ENCODE assay signal across 8 cellular contexts in the genomic region with DNA sequence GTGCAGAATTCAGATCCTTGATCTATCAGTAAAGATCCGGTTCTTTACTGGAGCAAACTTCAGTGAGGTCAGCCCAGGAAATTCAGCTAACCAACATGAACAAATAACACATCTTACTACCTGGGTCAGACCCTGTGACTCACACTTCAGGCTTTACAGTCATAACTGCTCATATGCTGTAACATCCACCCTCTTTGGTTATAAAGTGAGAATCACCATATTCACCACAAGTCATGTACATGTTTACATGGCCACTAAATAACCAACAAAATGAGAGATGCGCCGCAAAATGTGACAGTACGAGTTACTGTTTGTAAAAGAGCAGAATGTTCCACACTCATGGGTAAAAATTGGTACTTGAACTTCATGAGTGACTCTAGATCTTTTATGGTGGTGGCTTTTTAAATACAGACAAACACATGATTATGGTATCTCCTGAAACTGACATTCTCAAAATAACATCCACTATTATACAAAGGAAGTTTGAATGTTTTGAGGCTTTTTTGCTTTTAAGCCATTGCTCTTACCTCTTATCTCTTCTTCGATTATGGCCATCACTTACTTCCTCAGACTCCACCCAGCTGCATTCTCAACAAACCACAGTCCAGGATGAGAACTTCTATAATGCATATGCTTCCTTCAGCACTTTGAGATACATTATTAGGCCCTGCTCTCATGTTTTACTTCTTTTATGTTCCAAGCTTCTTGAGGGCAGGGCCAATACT.
DNase-seq lines count a peak whose midpoint lies in the region; ATAC-seq and TF ChIP-seq lines count a peak whose summit lies in the region.

No MANE protein-coding gene starts in this region.

- H3K9me3 ChIP-seq in SK-N-SH (no peaks in the 10 kb centered on the region), stomach (no peaks in the 10 kb centered on the region)

- H3K9me3 Mint-ChIP-seq in effector memory CD8-positive, alpha-beta T cell, result peaks cover 0 to 6% of the 10 kb centered on the region in 2 donors

- H3K27ac ChIP-seq in SK-N-SH (ENCODE audit: low read depth in 2 of 2, low read length in 1 of 2) (no peak overlapping the region), stomach (peak overlapping the region in 3 of 5 donors; percentile 22 to 30 (median 30))

- CTCF ChIA-PET in SK-N-SH (lab: Yijun Ruan, JAX), result interaction anchor here (1.2 kb wide), 1 partner anchor 15 kb away, joined by 3 read pairs; no protein-coding TSS in a partner anchor

- ATAC-seq in effector memory CD8-positive, alpha-beta T cell (replicated peaks), result peak; percentile 96

- TF ChIP-seq EP300 in SK-N-SH (IDR thresholded peaks at IDR 0.05; ENCODE audit: borderline replicate concordance in 1 of 2, low read depth in 1 of 2, low read length in 1 of 2) (no peak), stomach (IDR thresholded peaks at IDR 0.05) (no peak)

- H2AFZ ChIP-seq in SK-N-SH (ENCODE audit: low read depth), result no peak overlapping the region

- POLR2A ChIA-PET in SK-N-SH (lab: Yijun Ruan, JAX), result no interaction called here

- H3K36me3 ChIP-seq in SK-N-SH (replicated peaks in 1 of 2; ENCODE audit: control insufficient read depth in 1 of 2, insufficient read depth in 2 of 2, low read length in 1 of 2) (no peaks in the 10 kb centered on the region), stomach (no peaks in the 10 kb centered on the region)

- peak overlapping the region; percentile 73 to 89 for H3K27ac Mint-ChIP-seq in effector memory CD8-positive, alpha-beta T cell

- peaks cover 0 to 11% of the 10 kb centered on the region in 2 experiments; a peak in 2 of 4 replicates for H3K4me1 ChIP-seq in SK-N-SH (ENCODE audit: control insufficient read depth in 1 of 2, insufficient read depth in 2 of 2, low read depth in 1 of 2, low read length in 1 of 2)
- peaks cover 4 to 36% (median 18%) of the 10 kb centered on the region in 4 donors for H3K4me1 ChIP-seq in stomach

- H3K27me3 ChIP-seq in SK-N-SH (ENCODE audit: insufficient read depth) (no peaks in the 10 kb centered on the region), stomach (no peaks in the 10 kb centered on the region)

- H3K4me3 Mint-ChIP-seq in effector memory CD8-positive, alpha-beta T cell, result peak overlapping the region; percentile 1 to 27

- no peak overlapping the region for H3K9ac ChIP-seq in SK-N-SH

- intact Hi-C loops in stomach (cut with DNase I; ENCODE audit: low total_unique reads), result no loop called here

- no peak overlapping the region for H3K4me2 ChIP-seq in SK-N-SH

- H3K36me3 Mint-ChIP-seq in effector memory CD8-positive, alpha-beta T cell (ENCODE audit: insufficient read depth), result peaks cover 6% of the 10 kb centered on the region

- DNase-seq in stimulated activated CD4-positive, alpha-beta T cell treated with anti-CD3 and anti-CD28 coated beads, Interleukin-12 subunit alpha, Interleukin-12 subunit beta, amount 100 ng/mL, for 48 hours (ENCODE audit: low read depth in 2 of 3, low spot score in 1 of 3), result peak; percentile 3 to 45 (median 4)
- no peak for DNase-seq in stimulated activated CD4-positive, alpha-beta T cell treated with anti-CD3 and anti-CD28 coated beads, Interleukin-4, amount 100 ng/mL, for 1 hour
- DNase-seq in SK-N-SH (no peak), stomach (no peak), HK-2 (ENCODE audit: unreplicated experiment) (no peak), NCI-H1694 (lab: John Stamatoyannopoulos, UW) (no peak), NCI-H1436 (lab: John Stamatoyannopoulos, UW) (no peak)
- peak; percentile 56 to 60 (median 59) for DNase-seq in effector memory CD8-positive, alpha-beta T cell

- TF ChIP-seq POLR2A in stomach (IDR thresholded peaks at IDR 0.05), result no peak

- H3K27me3 Mint-ChIP-seq in effector memory CD8-positive, alpha-beta T cell, result no peaks in the 10 kb centered on the region

- H3K79me2 ChIP-seq in SK-N-SH (ENCODE audit: insufficient read depth), result no peaks in the 10 kb centered on the region

- H3F3A ChIP-seq in SK-N-SH (replicated peaks; ENCODE audit: insufficient read depth), result no peaks in the 10 kb centered on the region

- H4K20me1 ChIP-seq in SK-N-SH (ENCODE audit: insufficient read depth), result no peaks in the 10 kb centered on the region

- TF ChIP-seq CTCF in SK-N-SH (IDR thresholded peaks at IDR 0.05) (no peak), stomach (IDR thresholded peaks at IDR 0.05) (no peak)

- H3K9me2 ChIP-seq in SK-N-SH, result no peaks in the 10 kb centered on the region

- H3K4me3 ChIP-seq in SK-N-SH (ENCODE audit: low read depth in 2 of 2, low read length in 1 of 2) (no peak overlapping the region), stomach (no peak overlapping the region)

- no peak for TF ChIP-seq RAD21 in SK-N-SH (IDR thresholded peaks at IDR 0.05; ENCODE audit: low read length)

- 82% methylated on average over 5 of the region's 5 CpGs for WGBS in SK-N-SH (ENCODE audit: low lambda C conversion rate)
- 72 to 79% (median 77%) methylated on average over 5 of the region's 5 CpGs for WGBS in stomach, 5 donors

- H3K4me1 Mint-ChIP-seq in effector memory CD8-positive, alpha-beta T cell (ENCODE audit: low read depth in 2 of 2), result peaks cover 28 to 30% of the 10 kb centered on the region in 2 donors

TF ChIP-seq in SK-N-SH, 30 proteins besides CTCF, POLR2A, EP300 and RAD21:
- TF ChIP-seq TCF12 (IDR thresholded peaks at IDR 0.05), result no peak
- TF ChIP-seq JUND (IDR thresholded peaks at IDR 0.05), result no peak
- TF ChIP-seq, protein P1, sequence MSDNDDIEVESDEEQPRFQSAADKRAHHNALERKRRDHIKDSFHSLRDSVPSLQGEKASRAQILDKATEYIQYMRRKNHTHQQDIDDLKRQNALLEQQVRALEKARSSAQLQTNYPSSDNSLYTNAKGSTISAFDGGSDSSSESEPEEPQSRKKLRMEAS (IDR thresholded peaks at IDR 0.05; ENCODE audit: low read depth), result no peak
- no peak for TF ChIP-seq NRF1 (IDR thresholded peaks at IDR 0.05; ENCODE audit: low read depth, low read length)
- TF ChIP-seq GATA2 (CRISPR knock-in tag; IDR thresholded peaks at IDR 0.05), result no peak
- peak; percentile 62 for TF ChIP-seq FOSL2 (IDR thresholded peaks at IDR 0.05; ENCODE audit: borderline replicate concordance, low read depth)
- TF ChIP-seq, protein P2, sequence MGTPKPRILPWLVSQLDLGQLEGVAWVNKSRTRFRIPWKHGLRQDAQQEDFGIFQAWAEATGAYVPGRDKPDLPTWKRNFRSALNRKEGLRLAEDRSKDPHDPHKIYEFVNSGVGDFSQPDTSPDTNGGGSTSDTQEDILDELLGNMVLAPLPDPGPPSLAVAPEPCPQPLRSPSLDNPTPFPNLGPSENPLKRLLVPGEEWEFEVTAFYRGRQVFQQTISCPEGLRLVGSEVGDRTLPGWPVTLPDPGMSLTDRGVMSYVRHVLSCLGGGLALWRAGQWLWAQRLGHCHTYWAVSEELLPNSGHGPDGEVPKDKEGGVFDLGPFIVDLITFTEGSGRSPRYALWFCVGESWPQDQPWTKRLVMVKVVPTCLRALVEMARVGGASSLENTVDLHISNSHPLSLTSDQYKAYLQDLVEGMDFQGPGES (IDR thresholded peaks at IDR 0.05; ENCODE audit: low read depth, low read length), result no peak

Comparison
In these comparisons a context has a peak if more than half of its experiments do, and no peak if none do; other contexts are left out.
1. DNase-seq: peak in stimulated activated CD4-positive, alpha-beta T cell treated with anti-CD3 and anti-CD28 coated beads, Interleukin-12 subunit alpha, Interleukin-12 subunit beta, amount 100 ng/mL, for 48 hours (3 of 3) and effector memory CD8-positive, alpha-beta T cell (3 of 3); none in stimulated activated CD4-positive, alpha-beta T cell treated with anti-CD3 and anti-CD28 coated beads, Interleukin-4, amount 100 ng/mL, for 1 hour (single experiment), SK-N-SH (single experiment), stomach (single experiment), HK-2 (single experiment), NCI-H1694 (single experiment) and NCI-H1436 (single experiment).
2. H3K27ac ChIP-seq: peak in stomach (3 of 5); none in SK-N-SH (0 of 2).